Comparison of ENCODE assay signal across 25 cellular contexts in the genomic region with DNA sequence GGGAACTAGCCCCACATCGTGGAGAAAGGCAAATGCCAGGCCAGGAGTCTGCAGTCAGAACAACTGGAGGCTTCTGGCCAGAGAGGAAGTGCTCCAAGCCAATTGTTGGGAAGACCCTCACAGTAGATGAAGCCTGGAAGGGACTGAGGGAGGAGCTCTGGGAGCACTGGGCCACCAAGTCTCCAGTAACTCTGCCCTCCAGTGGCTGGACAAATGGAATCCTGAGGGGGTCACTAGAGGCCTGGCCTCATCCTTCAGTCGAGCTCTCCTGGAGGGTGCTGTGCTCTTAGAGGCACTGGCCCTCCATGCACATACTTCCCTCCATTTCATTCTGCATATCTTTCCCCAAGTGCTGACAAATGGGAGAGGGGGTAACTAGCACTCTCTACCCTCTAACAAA.
DNase-seq lines count a peak whose midpoint lies in the region; ATAC-seq and TF ChIP-seq lines count a peak whose summit lies in the region.
"Had no signal": no experiment of that assay in that cellular context is flagged by ENCODE, and none has a peak within 500 bp of the region (broad histone marks: within the 10 kb centered on the region; RNA-seq: fewer than 3 reads in every experiment).

No MANE protein-coding gene starts in this region.

- in situ Hi-C loops in SK-MEL-5 (cut with HindIII; ENCODE audit: low pct_unique_long_range_greater_than_20kb, low sequenced_read_pairs) = no loop called here

- no peaks in the 10 kb centered on the region for H3K27me3 Mint-ChIP-seq in GM23338 (ENCODE audit: insufficient read depth, low read depth, poor library complexity)

- intact Hi-C loops in esophagus muscularis mucosa (cut with DNase I) = no loop called here
- intact Hi-C loops in sigmoid colon (cut with DNase I) = no loop called here

- H3K36me3 ChIP-seq in GM23338 (ENCODE audit: insufficient read depth) (no peaks in the 10 kb centered on the region), esophagus muscularis mucosa (no peaks in the 10 kb centered on the region), sigmoid colon (no peaks in the 10 kb centered on the region)
- H3K36me3 ChIP-seq: Peyer's patch, right atrium auricular region had no signal

- no peaks in the 10 kb centered on the region for H3K9me3 Mint-ChIP-seq in GM23338
- H3K9me3 Mint-ChIP-seq: central memory CD8-positive, alpha-beta T cell; memory B cell; stimulated activated naive CD8-positive, alpha-beta T cell treated with anti-CD3 and anti-CD28 coated beads, Interleukin-15, amount 100 ng/mL, for 72 hours; T-helper 1 cell treated with Interleukin-12 subunit alpha and Interleukin-12 subunit beta and Interleukin-4 antibody, amounts not matched to agents 30 μg/mL and 1 μg/mL, for 36 hours had no signal

- no peaks in the 10 kb centered on the region for H3K9me2 ChIP-seq in GM23338 (ENCODE audit: insufficient read depth)

- DNase-seq in GM23338 (ENCODE audit: low spot score) (peak; percentile 7), SK-MEL-5 (ENCODE audit: low read depth, low spot score) (peak; percentile 31), esophagus muscularis mucosa (ENCODE audit: extremely low spot score) (peak; percentile 72), sigmoid colon (no peak), NCI-H2171 (lab: John Stamatoyannopoulos, UW) (no peak), NOMO-1 treated with DMSO at 0.1 percent for 48 hours (lab: John Stamatoyannopoulos, UW; ENCODE audit: unreplicated experiment) (no peak), NCI-H226 (no peak)
- DNase-seq in stimulated activated CD4-positive, alpha-beta T cell treated with anti-CD3 and anti-CD28 coated beads, Interleukin-2, amount 100 ng/mL, for 48 hours = no peak
- DNase-seq: ACHN; activated CD4-positive, alpha-beta T cell treated with anti-CD3 and anti-CD28 coated beads for 4 hours; activated naive CD4-positive, alpha-beta T cell treated with anti-CD3 and anti-CD28 coated beads, Interleukin-2, amount 50 U/mL, for 16 hours; Karpas-422; naive B cell; NCI-H1105 treated with DMSO at 0.1 percent for 48 hours; NCI-H2081; NCI-H446; Peyer's patch; stimulated activated CD4-positive, alpha-beta T cell treated with anti-CD3 and anti-CD28 coated beads, Interleukin-12 subunit alpha, Interleukin-12 subunit beta, amount 100 ng/mL, for 4 hours; stimulated activated naive CD8-positive, alpha-beta T cell treated with anti-CD3 and anti-CD28 coated beads, Interleukin-15, amount 100 ng/mL, for 72 hours had no signal

- H3K9me3 ChIP-seq in esophagus muscularis mucosa (no peaks in the 10 kb centered on the region), sigmoid colon (no peaks in the 10 kb centered on the region)
- H3K9me3 ChIP-seq: BLaER1 treated with 17β-estradiol and CSF1 and Interleukin-3, amounts not matched to agents 10 nM and 100 nM; Peyer's patch; right atrium auricular region had no signal

- TF ChIP-seq POLR2A in esophagus muscularis mucosa (IDR thresholded peaks at IDR 0.05; ENCODE audit: low read depth) = no peak
- TF ChIP-seq POLR2A in sigmoid colon (IDR thresholded peaks at IDR 0.05) = no peak

- H3K27me3 ChIP-seq in GM23338 (ENCODE audit: insufficient read depth) = no peaks in the 10 kb centered on the region
- H3K27me3 ChIP-seq in esophagus muscularis mucosa = no peaks in the 10 kb centered on the region
- H3K27me3 ChIP-seq in sigmoid colon = no peaks in the 10 kb centered on the region
- H3K27me3 ChIP-seq: BLaER1 treated with 17β-estradiol and CSF1 and Interleukin-3, amounts not matched to agents 10 nM and 100 nM; Peyer's patch; right atrium auricular region had no signal

- no peak overlapping the region for H3K4me2 ChIP-seq in GM23338

- no peak overlapping the region for H3K27ac Mint-ChIP-seq in GM23338
- H3K27ac Mint-ChIP-seq: memory B cell; T-helper 1 cell treated with Interleukin-12 subunit alpha and Interleukin-12 subunit beta and Interleukin-4 antibody, amounts not matched to agents 30 μg/mL and 1 μg/mL, for 36 hours had no signal

- TF ChIP-seq CTCF in GM23338 (conservative IDR thresholded peaks at IDR 0.05; ENCODE audit: low read depth in 2 of 2) = peak; percentile 11 to 46; a peak in 2 of 4 replicates
- TF ChIP-seq CTCF in esophagus muscularis mucosa (IDR thresholded peaks at IDR 0.05) = no peak
- no peak for TF ChIP-seq CTCF in sigmoid colon (IDR thresholded peaks at IDR 0.05)

- no peak overlapping the region for H3K4me3 Mint-ChIP-seq in GM23338
- H3K4me3 Mint-ChIP-seq: central memory CD8-positive, alpha-beta T cell; memory B cell; naive B cell; stimulated activated naive CD8-positive, alpha-beta T cell treated with anti-CD3 and anti-CD28 coated beads, Interleukin-15, amount 100 ng/mL, for 72 hours; T-helper 1 cell treated with Interleukin-12 subunit alpha and Interleukin-12 subunit beta and Interleukin-4 antibody, amounts not matched to agents 30 μg/mL and 1 μg/mL, for 36 hours had no signal

- TF ChIP-seq EP300 in esophagus muscularis mucosa (IDR thresholded peaks at IDR 0.05) (no peak), sigmoid colon (IDR thresholded peaks at IDR 0.05) (no peak)

- H3K4me3 ChIP-seq in GM23338 (no peak overlapping the region), esophagus muscularis mucosa (no peak overlapping the region), sigmoid colon (no peak overlapping the region)
- H3K4me3 ChIP-seq: BLaER1 treated with 17β-estradiol and CSF1 and Interleukin-3, amounts not matched to agents 10 nM and 100 nM; Peyer's patch; right atrium auricular region had no signal

- peak; percentile 71 for ATAC-seq in GM23338
- ATAC-seq: stimulated activated naive CD8-positive, alpha-beta T cell treated with anti-CD3 and anti-CD28 coated beads, Interleukin-15, amount 100 ng/mL, for 72 hours had no signal

- WGBS in esophagus muscularis mucosa = 88% methylated on average over 2 of the region's 2 CpGs
- 83 to 86% methylated on average over 2 of the region's 2 CpGs for WGBS in sigmoid colon, 2 donors

- H4K20me1 ChIP-seq in GM23338 (replicated peaks; ENCODE audit: insufficient read depth) = no peaks in the 10 kb centered on the region
- H4K20me1 ChIP-seq: BLaER1 treated with 17β-estradiol and CSF1 and Interleukin-3, amounts not matched to agents 10 nM and 100 nM had no signal

- H3K27ac ChIP-seq in GM23338 (ENCODE audit: low read depth) = no peak overlapping the region
- H3K27ac ChIP-seq in esophagus muscularis mucosa (replicated peaks in 1 of 4) = peak overlapping the region; percentile 73 to 82 (median 74)
- H3K27ac ChIP-seq in sigmoid colon = peak overlapping the region; percentile 57 to 76 (median 74)
- H3K27ac ChIP-seq: BLaER1 treated with 17β-estradiol and CSF1 and Interleukin-3, amounts not matched to agents 10 nM and 100 nM; epithelial cell of prostate; right atrium auricular region had no signal

- H3K36me3 Mint-ChIP-seq in GM23338 (ENCODE audit: low read depth) = no peaks in the 10 kb centered on the region
- H3K36me3 Mint-ChIP-seq: memory B cell, naive B cell had no signal

- no peak overlapping the region for H2AFZ ChIP-seq in GM23338

- no peaks in the 10 kb centered on the region for H3K4me1 Mint-ChIP-seq in GM23338
- H3K4me1 Mint-ChIP-seq: central memory CD8-positive, alpha-beta T cell; memory B cell; naive B cell; stimulated activated naive CD8-positive, alpha-beta T cell treated with anti-CD3 and anti-CD28 coated beads, Interleukin-15, amount 100 ng/mL, for 72 hours had no signal

- no peaks in the 10 kb centered on the region for H3K79me2 ChIP-seq in GM23338 (replicated peaks; ENCODE audit: insufficient read depth)

- no peaks in the 10 kb centered on the region for H3F3A ChIP-seq in GM23338 (replicated peaks; ENCODE audit: low read depth)

- H3K4me1 ChIP-seq in GM23338 (ENCODE audit: insufficient read depth) = no peaks in the 10 kb centered on the region
- H3K4me1 ChIP-seq in esophagus muscularis mucosa = peaks cover 7 to 64% (median 58%) of the 10 kb centered on the region in 4 donors
- peaks cover 0 to 69% (median 55%) of the 10 kb centered on the region in 4 donors for H3K4me1 ChIP-seq in sigmoid colon
- H3K4me1 ChIP-seq: right atrium auricular region had no signal

TF ChIP-seq in GM23338, 12 proteins besides CTCF, POLR2A, EP300 and RAD21 (continues in another document):
- TF ChIP-seq, protein P1, sequence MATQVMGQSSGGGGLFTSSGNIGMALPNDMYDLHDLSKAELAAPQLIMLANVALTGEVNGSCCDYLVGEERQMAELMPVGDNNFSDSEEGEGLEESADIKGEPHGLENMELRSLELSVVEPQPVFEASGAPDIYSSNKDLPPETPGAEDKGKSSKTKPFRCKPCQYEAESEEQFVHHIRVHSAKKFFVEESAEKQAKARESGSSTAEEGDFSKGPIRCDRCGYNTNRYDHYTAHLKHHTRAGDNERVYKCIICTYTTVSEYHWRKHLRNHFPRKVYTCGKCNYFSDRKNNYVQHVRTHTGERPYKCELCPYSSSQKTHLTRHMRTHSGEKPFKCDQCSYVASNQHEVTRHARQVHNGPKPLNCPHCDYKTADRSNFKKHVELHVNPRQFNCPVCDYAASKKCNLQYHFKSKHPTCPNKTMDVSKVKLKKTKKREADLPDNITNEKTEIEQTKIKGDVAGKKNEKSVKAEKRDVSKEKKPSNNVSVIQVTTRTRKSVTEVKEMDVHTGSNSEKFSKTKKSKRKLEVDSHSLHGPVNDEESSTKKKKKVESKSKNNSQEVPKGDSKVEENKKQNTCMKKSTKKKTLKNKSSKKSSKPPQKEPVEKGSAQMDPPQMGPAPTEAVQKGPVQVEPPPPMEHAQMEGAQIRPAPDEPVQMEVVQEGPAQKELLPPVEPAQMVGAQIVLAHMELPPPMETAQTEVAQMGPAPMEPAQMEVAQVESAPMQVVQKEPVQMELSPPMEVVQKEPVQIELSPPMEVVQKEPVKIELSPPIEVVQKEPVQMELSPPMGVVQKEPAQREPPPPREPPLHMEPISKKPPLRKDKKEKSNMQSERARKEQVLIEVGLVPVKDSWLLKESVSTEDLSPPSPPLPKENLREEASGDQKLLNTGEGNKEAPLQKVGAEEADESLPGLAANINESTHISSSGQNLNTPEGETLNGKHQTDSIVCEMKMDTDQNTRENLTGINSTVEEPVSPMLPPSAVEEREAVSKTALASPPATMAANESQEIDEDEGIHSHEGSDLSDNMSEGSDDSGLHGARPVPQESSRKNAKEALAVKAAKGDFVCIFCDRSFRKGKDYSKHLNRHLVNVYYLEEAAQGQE (IDR thresholded peaks at IDR 0.05; ENCODE audit: unreplicated experiment) = no peak
- TF ChIP-seq POLR2AphosphoS5 (IDR thresholded peaks at IDR 0.05; ENCODE audit: low read depth) (no peak), STAT1 (IDR thresholded peaks at IDR 0.05; ENCODE audit: unreplicated experiment) (no peak), EZH2phosphoT487 (IDR thresholded peaks at IDR 0.05; ENCODE audit: unreplicated experiment) (no peak), NANOG (IDR thresholded peaks at IDR 0.05; ENCODE audit: borderline replicate concordance) (no peak)

Comparison
In these comparisons a context has a peak if more than half of its experiments do, and no peak if none do; other contexts are left out.
1. DNase-seq: peak in GM23338 (single experiment), SK-MEL-5 (single experiment) and esophagus muscularis mucosa (single experiment); none in sigmoid colon (single experiment), stimulated activated CD4-positive, alpha-beta T cell treated with anti-CD3 and anti-CD28 coated beads, Interleukin-2, amount 100 ng/mL, for 48 hours (0 of 2), NCI-H2171 (single experiment), NOMO-1 treated with DMSO at 0.1 percent for 48 hours (single experiment) and NCI-H226 (single experiment).
2. CTCF ChIP-seq: peak in GM23338 (2 of 2); none in esophagus muscularis mucosa (0 of 3) and sigmoid colon (0 of 4).